Comparison of ENCODE assay signal across 8 cellular contexts in the genomic region with DNA sequence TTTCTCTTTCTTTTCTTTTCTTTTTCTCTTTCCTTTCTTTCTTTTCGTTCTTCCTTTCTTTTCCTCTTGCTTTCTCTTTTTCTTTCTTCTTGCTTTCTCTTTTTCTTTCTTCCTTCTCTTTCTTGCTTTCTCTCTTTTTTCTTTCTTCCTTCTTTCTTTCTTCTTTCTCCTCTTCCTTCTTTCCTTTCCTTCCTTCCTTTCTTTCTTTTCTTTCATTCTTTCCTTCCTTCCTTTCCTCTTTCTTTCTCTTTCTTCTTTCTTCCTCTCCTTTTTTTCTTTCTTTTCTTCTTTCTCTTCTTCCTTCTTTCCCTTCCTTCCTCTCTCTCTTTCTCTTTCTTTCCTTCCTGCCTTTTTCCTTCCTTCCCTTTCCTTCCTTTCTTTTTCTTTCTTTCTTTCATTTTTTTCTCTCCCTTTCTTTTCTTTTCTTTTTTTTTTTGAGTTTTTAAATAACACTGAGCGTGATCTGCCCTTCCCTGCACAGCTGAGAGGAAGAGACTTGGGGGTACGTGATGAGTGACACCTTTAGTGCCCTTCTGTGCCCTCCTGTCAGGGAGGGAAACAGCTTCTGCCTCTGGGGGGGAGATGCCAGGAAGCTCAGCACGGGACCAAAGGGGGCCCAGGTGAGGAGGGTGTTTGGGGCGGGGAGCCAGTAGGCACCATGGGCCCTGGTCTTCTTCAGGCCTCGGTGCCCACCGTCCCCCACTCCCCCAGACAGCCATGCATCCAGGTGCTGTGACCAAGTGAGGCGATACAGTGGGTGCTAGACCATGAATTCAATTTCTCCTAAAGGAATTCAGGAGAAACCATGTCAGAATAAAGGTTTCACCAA. TPM values are rescaled to one million over a fixed set of nuclear protein-coding genes. Genes with fewer than 3 reads are reported as not detected.
DNase-seq lines count a peak whose midpoint lies in the region; ATAC-seq and TF ChIP-seq lines count a peak whose summit lies in the region.

No MANE protein-coding gene starts in this region.

- no peak overlapping the region for H3K9ac ChIP-seq in Karpas-422 (ENCODE audit: low read length)

- H3K27me3 Mint-ChIP-seq in stimulated activated naive CD8-positive, alpha-beta T cell treated with anti-CD3 and anti-CD28 coated beads, Interleukin-15, Interleukin-2, amounts not matched to agents 100 ng/mL and 50 ng/mL, for 24 hours = no peaks in the 10 kb centered on the region

- no peak for TF ChIP-seq CTCF in brain microvascular endothelial cell (IDR thresholded peaks at IDR 0.05; ENCODE audit: low read depth, low read length, missing control alignments)

- peak overlapping the region; percentile 85 for H3K4me3 Mint-ChIP-seq in stimulated activated naive CD8-positive, alpha-beta T cell treated with anti-CD3 and anti-CD28 coated beads, Interleukin-15, Interleukin-2, amounts not matched to agents 100 ng/mL and 50 ng/mL, for 24 hours

- H3K9me3 ChIP-seq in muscle layer of duodenum (ENCODE audit: control insufficient read depth in 1 of 2, low read length in 2 of 2) (no peaks in the 10 kb centered on the region), Karpas-422 (ENCODE audit: low read length) (no peaks in the 10 kb centered on the region)

- H3K36me3 Mint-ChIP-seq in stimulated activated naive CD8-positive, alpha-beta T cell treated with anti-CD3 and anti-CD28 coated beads, Interleukin-15, Interleukin-2, amounts not matched to agents 100 ng/mL and 50 ng/mL, for 24 hours (ENCODE audit: low read depth) = no peaks in the 10 kb centered on the region

- H3K4me2 ChIP-seq in Karpas-422 (ENCODE audit: low read depth, low read length, poor library complexity, severe bottlenecking) = no peak overlapping the region

- H3K27ac ChIP-seq in brain microvascular endothelial cell (no peak overlapping the region), muscle layer of duodenum (ENCODE audit: low read length) (peak overlapping the region; percentile 77), Karpas-422 (ENCODE audit: low read length) (no peak overlapping the region)

- no peak for ATAC-seq in stimulated activated naive CD8-positive, alpha-beta T cell treated with anti-CD3 and anti-CD28 coated beads, Interleukin-15, Interleukin-2, amounts not matched to agents 100 U/mL and 50 U/mL, for 24 hours
- ATAC-seq in left colon = no peak

- H4K20me1 ChIP-seq in Karpas-422 (ENCODE audit: insufficient read depth, low read depth, low read length) = no peaks in the 10 kb centered on the region

- H3K4me3 ChIP-seq in brain microvascular endothelial cell (ENCODE audit: low read depth, low read length) = peak overlapping the region; percentile 56
- peak overlapping the region; percentile 66 to 87 for H3K4me3 ChIP-seq in muscle layer of duodenum (ENCODE audit: low read depth in 1 of 2, low read length in 2 of 2)
- no peak overlapping the region for H3K4me3 ChIP-seq in Karpas-422 (ENCODE audit: low read length)

- no peak for DNase-seq in stimulated activated naive CD8-positive, alpha-beta T cell treated with anti-CD3 and anti-CD28 coated beads, Interleukin-15, Interleukin-2, amounts not matched to agents 100 U/mL and 50 U/mL, for 24 hours
- DNase-seq in brain microvascular endothelial cell (no peak), NCI-H446 treated with DMSO at 0.1 percent for 48 hours (lab: John Stamatoyannopoulos, UW) (no peak), Karpas-422 (no peak), DMS79 (lab: John Stamatoyannopoulos, UW) (no peak), left colon (no peak)

- H3K4me1 ChIP-seq in muscle layer of duodenum (ENCODE audit: control insufficient read depth in 1 of 2, insufficient read depth in 2 of 2, low read length in 2 of 2) (peaks cover 0 to 5% of the 10 kb centered on the region in 2 donors), Karpas-422 (ENCODE audit: low read length) (no peaks in the 10 kb centered on the region)

- intact Hi-C loops in left colon (cut with DNase I, micrococcal nuclease) = no loop called here

- H3K79me2 ChIP-seq in Karpas-422 (ENCODE audit: low read length) = no peaks in the 10 kb centered on the region

- H3K36me3 ChIP-seq in brain microvascular endothelial cell (replicated peaks) (no peaks in the 10 kb centered on the region), muscle layer of duodenum (ENCODE audit: control insufficient read depth in 1 of 2, insufficient read depth in 2 of 2, low read length in 2 of 2) (no peaks in the 10 kb centered on the region), Karpas-422 (ENCODE audit: insufficient read depth, low read length) (no peaks in the 10 kb centered on the region)

- H3K27ac Mint-ChIP-seq in stimulated activated naive CD8-positive, alpha-beta T cell treated with anti-CD3 and anti-CD28 coated beads, Interleukin-15, Interleukin-2, amounts not matched to agents 100 ng/mL and 50 ng/mL, for 24 hours = peak overlapping the region; percentile 88

- H2AFZ ChIP-seq in Karpas-422 (ENCODE audit: low read length) = no peak overlapping the region

- in situ Hi-C loops in brain microvascular endothelial cell (cut with HindIII; ENCODE audit: low pct_ligation_motif_present, low sequenced_read_pairs) = no loop called here

- H3K27me3 ChIP-seq in brain microvascular endothelial cell (replicated peaks) = no peaks in the 10 kb centered on the region
- H3K27me3 ChIP-seq in muscle layer of duodenum (ENCODE audit: low read depth, low read length) = no peaks in the 10 kb centered on the region
- no peaks in the 10 kb centered on the region for H3K27me3 ChIP-seq in Karpas-422 (ENCODE audit: low read length)

- no peaks in the 10 kb centered on the region for H3K9me2 ChIP-seq in Karpas-422 (replicated peaks; ENCODE audit: insufficient read depth, low read length)

- H3K4me1 Mint-ChIP-seq in stimulated activated naive CD8-positive, alpha-beta T cell treated with anti-CD3 and anti-CD28 coated beads, Interleukin-15, Interleukin-2, amounts not matched to agents 100 ng/mL and 50 ng/mL, for 24 hours (ENCODE audit: low read depth) = peaks cover 16% of the 10 kb centered on the region

- H3K9me3 Mint-ChIP-seq in stimulated activated naive CD8-positive, alpha-beta T cell treated with anti-CD3 and anti-CD28 coated beads, Interleukin-15, Interleukin-2, amounts not matched to agents 100 ng/mL and 50 ng/mL, for 24 hours = no peaks in the 10 kb centered on the region

RNA-seq across cellular contexts. Expression of a gene that starts 36.6 kb away (rescaled TPM):
- 11.1 and 16.8 TPM in 2 replicates for total RNA-seq in Karpas-422 (2014; rRNA removed; shearing (Covaris generic); ENCODE audit: low replicate concordance)
- 10 to 100 TPM; 13.7 to 23.1 TPM for total RNA-seq in left colon
